ENCODE assay signal across 12 cellular contexts in genomic region chr20:20498081-20498861, GRCh38.
A peak's percentile ranks its signal among the peaks of the same experiment; 100 is the strongest.
DNase-seq lines count a peak whose midpoint lies in the region; ATAC-seq and TF ChIP-seq lines count a peak whose summit lies in the region.
"Had no signal": no experiment of that assay in that cellular context is flagged by ENCODE, and none has a peak within 500 bp of the region (broad histone marks: within the 10 kb centered on the region; RNA-seq: fewer than 3 reads in every experiment).

No MANE protein-coding gene starts in this region.

- DNase-seq in AG08396 (ENCODE audit: low spot score): peak; percentile 31
- peak; percentile 51 for DNase-seq in MG63
- DNase-seq in activated T-helper 1 cell treated with anti-CD3 and anti-CD28 coated beads, Interleukin-12 subunit alpha, Interleukin-12 subunit beta, Interleukin-2, Interleukin-4 antibody, amounts not matched to agents 30 ng/mL and 10 ng/mL and 1 ng/mL, durations not matched to agents 14 hours and 24 hours and 36 hours (ENCODE audit: low spot score): no peak
- DNase-seq in iris pigment epithelial cell (ENCODE audit: low read depth): peak; percentile 24
- no peak for DNase-seq in ovary
- no peak for DNase-seq in osteocyte (ENCODE audit: extremely low spot score, unreplicated experiment)
- no peak for DNase-seq in 8988T
- DNase-seq: CD8-positive, alpha-beta T cell; esophagus squamous epithelium; left ventricle myocardium superior; NCI-H510A had no signal

- ATAC-seq in HG03280 (IDR thresholded peaks at IDR 0.05; ENCODE audit: unreplicated experiment): no peak
- ATAC-seq: CD8-positive, alpha-beta T cell; left ventricle myocardium superior had no signal

- H3K27me3 ChIP-seq in MG63: no peaks in the 10 kb centered on the region
- no peaks in the 10 kb centered on the region for H3K27me3 ChIP-seq in ovary
- H3K27me3 ChIP-seq: esophagus squamous epithelium had no signal

- peaks cover 56% of the 10 kb centered on the region for H3K4me1 Mint-ChIP-seq in activated T-helper 1 cell treated with anti-CD3 and anti-CD28 coated beads, Interleukin-12 subunit alpha, Interleukin-12 subunit beta, Interleukin-2, Interleukin-4 antibody, amounts not matched to agents 30 ng/mL and 10 ng/mL and 1 ng/mL, durations not matched to agents 14 hours and 24 hours and 36 hours (ENCODE audit: low read depth)
- H3K4me1 Mint-ChIP-seq in osteocyte (ENCODE audit: unreplicated experiment): peaks cover under 1% of the 10 kb centered on the region

- H3K36me3 ChIP-seq in MG63: no peaks in the 10 kb centered on the region
- no peaks in the 10 kb centered on the region for H3K36me3 ChIP-seq in ovary

- H3K9me3 Mint-ChIP-seq in activated T-helper 1 cell treated with anti-CD3 and anti-CD28 coated beads, Interleukin-12 subunit alpha, Interleukin-12 subunit beta, Interleukin-2, Interleukin-4 antibody, amounts not matched to agents 30 ng/mL and 10 ng/mL and 1 ng/mL, durations not matched to agents 14 hours and 24 hours and 36 hours: no peaks in the 10 kb centered on the region
- no peaks in the 10 kb centered on the region for H3K9me3 Mint-ChIP-seq in osteocyte (ENCODE audit: unreplicated experiment)
- H3K9me3 Mint-ChIP-seq: CD8-positive, alpha-beta T cell had no signal

- no peaks in the 10 kb centered on the region for H3K4me1 ChIP-seq in ovary (ENCODE audit: insufficient read depth)

- H3K4me3 ChIP-seq in MG63 (no peak overlapping the region), ovary (no peak overlapping the region)
- H3K4me3 ChIP-seq: esophagus squamous epithelium had no signal

- 59 to 65% (median 63%) methylated on average over 11 of the region's 11 CpGs for WGBS in ovary, 3 donors

- H3K27ac Mint-ChIP-seq in activated T-helper 1 cell treated with anti-CD3 and anti-CD28 coated beads, Interleukin-12 subunit alpha, Interleukin-12 subunit beta, Interleukin-2, Interleukin-4 antibody, amounts not matched to agents 30 ng/mL and 10 ng/mL and 1 ng/mL, durations not matched to agents 14 hours and 24 hours and 36 hours: peak overlapping the region; percentile 14
- no peak overlapping the region for H3K27ac Mint-ChIP-seq in osteocyte (ENCODE audit: unreplicated experiment)
- H3K27ac Mint-ChIP-seq: CD8-positive, alpha-beta T cell had no signal

- no peak for TF ChIP-seq POLR2A in ovary (IDR thresholded peaks at IDR 0.05)

- H3K27ac ChIP-seq in ovary: no peak overlapping the region
- H3K27ac ChIP-seq: esophagus squamous epithelium had no signal

- peaks cover 42% of the 10 kb centered on the region for H3K36me3 Mint-ChIP-seq in activated T-helper 1 cell treated with anti-CD3 and anti-CD28 coated beads, Interleukin-12 subunit alpha, Interleukin-12 subunit beta, Interleukin-2, Interleukin-4 antibody, amounts not matched to agents 30 ng/mL and 10 ng/mL and 1 ng/mL, durations not matched to agents 14 hours and 24 hours and 36 hours (ENCODE audit: low read depth)
- peaks cover 25% of the 10 kb centered on the region for H3K36me3 Mint-ChIP-seq in osteocyte (ENCODE audit: unreplicated experiment)

- intact Hi-C loops in activated T-helper 1 cell treated with anti-CD3 and anti-CD28 coated beads, Interleukin-12 subunit alpha, Interleukin-12 subunit beta, Interleukin-2, Interleukin-4 antibody, amounts not matched to agents 30 ng/mL and 10 ng/mL and 1 ng/mL, durations not matched to agents 14 hours and 24 hours and 36 hours (cut with micrococcal nuclease): loop anchor here (10.0 kb wide), 2 partner anchors 443 to 483 kb away; partner anchors contain the start of genes CFAP61, CRNKL1 and NAA20
- intact Hi-C loops in ovary (cut with DNase I): no loop called here

- TF ChIP-seq EP300 in ovary (IDR thresholded peaks at IDR 0.05): no peak

- H3K9me3 ChIP-seq in MG63: no peaks in the 10 kb centered on the region
- no peaks in the 10 kb centered on the region for H3K9me3 ChIP-seq in ovary
- H3K9me3 ChIP-seq: esophagus squamous epithelium had no signal

- TF ChIP-seq CTCF in ovary (IDR thresholded peaks at IDR 0.05) (no peak), osteocyte (IDR thresholded peaks at IDR 0.05) (no peak)

- no peak overlapping the region for H3K4me3 Mint-ChIP-seq in activated T-helper 1 cell treated with anti-CD3 and anti-CD28 coated beads, Interleukin-12 subunit alpha, Interleukin-12 subunit beta, Interleukin-2, Interleukin-4 antibody, amounts not matched to agents 30 ng/mL and 10 ng/mL and 1 ng/mL, durations not matched to agents 14 hours and 24 hours and 36 hours
- no peak overlapping the region for H3K4me3 Mint-ChIP-seq in osteocyte (ENCODE audit: unreplicated experiment)
- H3K4me3 Mint-ChIP-seq: CD8-positive, alpha-beta T cell had no signal

- no peaks in the 10 kb centered on the region for H3K27me3 Mint-ChIP-seq in activated T-helper 1 cell treated with anti-CD3 and anti-CD28 coated beads, Interleukin-12 subunit alpha, Interleukin-12 subunit beta, Interleukin-2, Interleukin-4 antibody, amounts not matched to agents 30 ng/mL and 10 ng/mL and 1 ng/mL, durations not matched to agents 14 hours and 24 hours and 36 hours (ENCODE audit: insufficient read depth)
- no peaks in the 10 kb centered on the region for H3K27me3 Mint-ChIP-seq in osteocyte (ENCODE audit: unreplicated experiment)

Comparison
In these comparisons a context has a peak if more than half of its experiments do, and no peak if none do; other contexts are left out.
1. DNase-seq: peak in AG08396 (single experiment), MG63 (single experiment) and iris pigment epithelial cell (single experiment); none in activated T-helper 1 cell treated with anti-CD3 and anti-CD28 coated beads, Interleukin-12 subunit alpha, Interleukin-12 subunit beta, Interleukin-2, Interleukin-4 antibody, amounts not matched to agents 30 ng/mL and 10 ng/mL and 1 ng/mL, durations not matched to agents 14 hours and 24 hours and 36 hours (single experiment), ovary (0 of 5), osteocyte (single experiment) and 8988T (single experiment).